25 cellular contexts compared by ENCODE assay signal in genomic region chr10:15352201-15352600, GRCh38.
"Had no signal": no experiment of that assay in that cellular context is flagged by ENCODE, and none has a peak within 500 bp of the region (broad histone marks: within the 10 kb centered on the region; RNA-seq: fewer than 3 reads in every experiment).

No MANE protein-coding gene starts in this region.

- H3K36me3 ChIP-seq: esophagus squamous epithelium, gastrocnemius medialis, heart left ventricle, left lung, lower lobe of right lung had no signal

- H3K4me1 ChIP-seq: left lung had no signal

- H3K4me3 ChIP-seq: coronary artery, esophagus squamous epithelium, gastrocnemius medialis, heart left ventricle, hepatocyte, left lung, lower lobe of right lung, mucosa of descending colon had no signal

- DNase-seq: dermis blood vessel endothelial cell; dorsolateral prefrontal cortex; effector CD4-positive, alpha-beta T cell; effector memory CD4-positive, alpha-beta T cell; erythroblast; esophagus squamous epithelium; foreskin fibroblast; foreskin melanocyte; gastrocnemius medialis; heart left ventricle; immature natural killer cell; islet precursor cell; kidney; kidney glomerular epithelial cell; left lung; left ventricle myocardium superior; lower lobe of right lung; mesenchymal stem cell; mucosa of descending colon had no signal

- FAIRE-seq: colon, endometrium, kidney had no signal

- H3K27ac Mint-ChIP-seq: immature natural killer cell, mesothelial cell of epicardium had no signal

- H3K27me3 ChIP-seq: dorsolateral prefrontal cortex, esophagus squamous epithelium, gastrocnemius medialis, heart left ventricle, hepatocyte, left lung had no signal

- H3K27ac ChIP-seq: coronary artery, epithelial cell of prostate, esophagus squamous epithelium, gastrocnemius medialis, heart left ventricle, hepatocyte, left lung, lower lobe of right lung had no signal

- H3K4me3 Mint-ChIP-seq: immature natural killer cell, mesothelial cell of epicardium had no signal

- H3K9me3 Mint-ChIP-seq: immature natural killer cell, mesothelial cell of epicardium had no signal

- H3K4me1 Mint-ChIP-seq: immature natural killer cell had no signal

- H3K36me3 Mint-ChIP-seq: immature natural killer cell, mesothelial cell of epicardium had no signal

- H3K9me3 ChIP-seq: esophagus squamous epithelium, gastrocnemius medialis, heart left ventricle, left lung, lower lobe of right lung, mucosa of descending colon had no signal
